Comparison of ENCODE assay signal across 12 cellular contexts in the genomic region with DNA sequence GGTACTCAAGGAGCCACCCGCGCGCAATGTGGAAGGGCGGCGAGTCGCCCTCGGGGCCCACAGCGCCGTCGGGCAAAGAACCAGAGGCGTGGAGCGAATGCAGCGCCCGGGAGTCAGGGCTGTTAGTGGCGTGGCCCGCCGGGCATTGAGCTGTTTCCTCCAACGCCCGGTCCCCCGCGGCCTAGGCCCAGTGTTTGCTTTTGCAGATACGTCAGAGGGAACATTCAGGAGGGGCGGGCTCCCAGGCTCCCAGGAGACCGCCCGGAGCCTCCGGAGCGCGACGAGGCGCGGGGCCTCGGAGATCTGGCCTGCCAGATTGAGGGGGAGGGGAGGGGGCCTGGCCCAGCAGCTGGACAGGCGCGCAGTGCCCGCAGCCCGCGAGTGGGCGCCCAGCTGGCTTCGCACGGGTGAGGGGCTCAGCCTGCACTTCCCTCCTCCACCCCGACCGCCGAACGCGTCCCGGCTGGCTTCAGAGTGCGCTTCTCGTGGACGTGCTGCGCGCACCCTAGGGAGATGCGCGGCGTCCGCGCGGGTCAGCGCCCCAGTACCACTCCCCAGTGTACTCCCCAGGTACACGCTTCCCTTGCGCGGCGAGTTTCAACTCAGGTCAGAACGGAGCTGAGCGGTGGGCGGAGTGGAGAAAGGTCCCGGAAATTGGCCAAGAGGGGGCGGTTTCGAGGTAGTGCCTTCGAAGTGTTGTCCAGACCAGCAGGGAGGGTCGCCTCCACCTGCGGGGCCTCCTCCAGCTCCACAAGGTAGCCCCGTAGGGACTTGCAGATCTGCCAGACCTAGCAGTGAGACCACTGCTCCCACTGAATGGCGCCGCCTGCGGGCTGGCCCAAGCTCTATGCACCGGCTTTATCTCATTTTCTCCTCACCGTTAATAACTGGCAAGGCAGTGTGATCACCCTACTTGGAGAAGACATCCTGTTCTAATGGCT.
DNase-seq lines count a peak whose midpoint lies in the region; TF ChIP-seq lines count a peak whose summit lies in the region.
"Had no signal": no experiment of that assay in that cellular context is flagged by ENCODE, and none has a peak within 500 bp of the region (broad histone marks: within the 10 kb centered on the region; RNA-seq: fewer than 3 reads in every experiment).

No MANE protein-coding gene starts in this region.

- peak overlapping the region; percentile 15 for H2AFZ ChIP-seq in trophoblast cell (ENCODE audit: insufficient read depth, low read length, poor library complexity)

- peak overlapping the region; percentile 14 for H2BK120ac ChIP-seq in trophoblast cell (ENCODE audit: insufficient read depth, low read length, poor library complexity)

- no peak overlapping the region for H2AK5ac ChIP-seq in trophoblast cell (ENCODE audit: low read length)

- no peaks in the 10 kb centered on the region for H3K36me3 ChIP-seq in trophoblast cell (ENCODE audit: control insufficient read depth in 1 of 2, insufficient read depth in 2 of 2, low read length in 2 of 2)
- no peaks in the 10 kb centered on the region for H3K36me3 ChIP-seq in adrenal gland (replicated peaks in 1 of 2)

- peaks cover 3% of the 10 kb centered on the region for H3K36me3 Mint-ChIP-seq in T-helper 2 cell treated with Interferon-gamma antibody and Interleukin-4, amounts not matched to agents 5 μg/mL and 100 μg/mL, for 36 hours (ENCODE audit: low read depth)
- H3K36me3 Mint-ChIP-seq: CD8-positive, alpha-beta T cell had no signal

- H2BK5ac ChIP-seq in trophoblast cell (ENCODE audit: low read depth, low read length, poor library complexity): no peak overlapping the region

- TF ChIP-seq CTCF in astrocyte of the cerebellum (IDR thresholded peaks at IDR 0.05; ENCODE audit: low read depth, low read length, missing control alignments) (peak; percentile 29), adrenal gland (IDR thresholded peaks at IDR 0.05) (no peak)

- no peak overlapping the region for H3K9ac ChIP-seq in trophoblast cell (ENCODE audit: low read length)

- H3K27me3 Mint-ChIP-seq in T-helper 2 cell treated with Interferon-gamma antibody and Interleukin-4, amounts not matched to agents 5 μg/mL and 100 μg/mL, for 36 hours (ENCODE audit: low read depth): peaks cover 84% of the 10 kb centered on the region

- H3K4me3 Mint-ChIP-seq in T-helper 2 cell treated with Interferon-gamma antibody and Interleukin-4, amounts not matched to agents 5 μg/mL and 100 μg/mL, for 36 hours: no peak overlapping the region
- H3K4me3 Mint-ChIP-seq: CD8-positive, alpha-beta T cell had no signal

- peak overlapping the region; percentile 46 for H3K14ac ChIP-seq in trophoblast cell (ENCODE audit: low read length)

- no peak for TF ChIP-seq POLR2A in adrenal gland (IDR thresholded peaks at IDR 0.05)

- peaks cover 1% of the 10 kb centered on the region for H3K79me2 ChIP-seq in trophoblast cell (ENCODE audit: control insufficient read depth, insufficient read depth, low read length, poor library complexity)

- no peaks in the 10 kb centered on the region for H3K9me3 Mint-ChIP-seq in T-helper 2 cell treated with Interferon-gamma antibody and Interleukin-4, amounts not matched to agents 5 μg/mL and 100 μg/mL, for 36 hours
- H3K9me3 Mint-ChIP-seq: CD8-positive, alpha-beta T cell had no signal

- H3K79me1 ChIP-seq in trophoblast cell (ENCODE audit: low read length): peaks cover 3% of the 10 kb centered on the region

- peak overlapping the region; percentile 26 for H4K8ac ChIP-seq in trophoblast cell (ENCODE audit: low read depth, low read length)

- no peak overlapping the region for H3K4ac ChIP-seq in trophoblast cell (ENCODE audit: low read depth, low read length)

- peaks cover 4% of the 10 kb centered on the region for H3K9me3 ChIP-seq in trophoblast cell (ENCODE audit: insufficient read depth, low read depth, low read length)
- H3K9me3 ChIP-seq in adrenal gland (replicated peaks in 1 of 3): no peaks in the 10 kb centered on the region

- no peak overlapping the region for H3K27ac ChIP-seq in trophoblast cell (ENCODE audit: low read depth, low read length)
- no peak overlapping the region for H3K27ac ChIP-seq in adrenal gland

- peak overlapping the region; percentile 15 for H3K4me3 ChIP-seq in astrocyte of the cerebellum (ENCODE audit: low read depth, low read length)
- H3K4me3 ChIP-seq in iPS-11a (ENCODE audit: low read depth, low read length): peak overlapping the region; percentile 62
- peak overlapping the region; percentile 40 for H3K4me3 ChIP-seq in trophoblast cell (ENCODE audit: low read depth, low read length)
- peak overlapping the region in 1 of 4 donors; percentile 29 for H3K4me3 ChIP-seq in adrenal gland

- intact Hi-C loops in adrenal gland (cut with DNase I): no loop called here

- in situ Hi-C loops in astrocyte of the cerebellum (cut with HindIII; ENCODE audit: low sequenced_read_pairs): loop anchor here (25.0 kb wide), 1 partner anchor 134 kb away; a partner anchor contains a TSS

- H3K27me3 ChIP-seq in trophoblast cell (ENCODE audit: insufficient read depth, low read length) (peaks cover 61% of the 10 kb centered on the region), adrenal gland (peaks cover 77% of the 10 kb centered on the region)

- no peaks in the 10 kb centered on the region for H3K4me1 Mint-ChIP-seq in T-helper 2 cell treated with Interferon-gamma antibody and Interleukin-4, amounts not matched to agents 5 μg/mL and 100 μg/mL, for 36 hours (ENCODE audit: low read depth)

- H3K23ac ChIP-seq in trophoblast cell (ENCODE audit: low read length): peak overlapping the region; percentile 82

- H4K12ac ChIP-seq in trophoblast cell (ENCODE audit: low read depth, low read length): peak overlapping the region; percentile 10

- H2BK12ac ChIP-seq in trophoblast cell (ENCODE audit: low read length): no peak overlapping the region

- H3K27ac Mint-ChIP-seq in T-helper 2 cell treated with Interferon-gamma antibody and Interleukin-4, amounts not matched to agents 5 μg/mL and 100 μg/mL, for 36 hours: no peak overlapping the region
- H3K27ac Mint-ChIP-seq: CD8-positive, alpha-beta T cell had no signal

- H3K18ac ChIP-seq in trophoblast cell (ENCODE audit: low read length): peak overlapping the region; percentile 31

- H3K4me1 ChIP-seq in trophoblast cell (ENCODE audit: control insufficient read depth in 1 of 2, insufficient read depth in 2 of 2, low read length in 2 of 2) (peaks cover 17 to 19% of the 10 kb centered on the region in 2 experiments), adrenal gland (replicated peaks in 1 of 2) (peaks cover 0 to 8% of the 10 kb centered on the region in 2 donors)

- WGBS in trophoblast cell (ENCODE audit: extremely low coverage, insufficient coverage, insufficient read length): no CpG with 5 or more reads among the region's 77 CpGs
- 3 to 13% (median 9%) methylated on average over 20 to 77 of the region's 77 CpGs for WGBS in adrenal gland, 4 donors

- DNase-seq in DMS53 treated with DMSO at 0.1 percent for 48 hours (lab: John Stamatoyannopoulos, UW; ENCODE audit: unreplicated experiment) (peak; percentile 59), astrocyte of the cerebellum (ENCODE audit: low read depth) (no peak), trophoblast cell (no peak), medulla oblongata (ENCODE audit: extremely low spot score) (no peak), adrenal gland (no peak), hypothalamus (lab: John Stamatoyannopoulos, UW) (no peak)
- DNase-seq in T-helper 2 cell treated with Interferon-gamma antibody and Interleukin-4, amounts not matched to agents 5 μg/mL and 100 μg/mL, for 36 hours (ENCODE audit: low spot score): no peak
- DNase-seq: CD8-positive, alpha-beta T cell; midbrain; stimulated activated CD4-positive, alpha-beta T cell treated with anti-CD3 and anti-CD28 coated beads, Interleukin-12 subunit alpha, Interleukin-12 subunit beta, amount 100 ng/mL, for 4 hours; T-helper 1 cell had no signal

- H3K4me2 ChIP-seq in trophoblast cell (ENCODE audit: low read length): peak overlapping the region; percentile 75

- no peak overlapping the region for H4K91ac ChIP-seq in trophoblast cell (ENCODE audit: low read depth, low read length)
